8 cellular contexts compared by ENCODE assay signal in the genomic region with DNA sequence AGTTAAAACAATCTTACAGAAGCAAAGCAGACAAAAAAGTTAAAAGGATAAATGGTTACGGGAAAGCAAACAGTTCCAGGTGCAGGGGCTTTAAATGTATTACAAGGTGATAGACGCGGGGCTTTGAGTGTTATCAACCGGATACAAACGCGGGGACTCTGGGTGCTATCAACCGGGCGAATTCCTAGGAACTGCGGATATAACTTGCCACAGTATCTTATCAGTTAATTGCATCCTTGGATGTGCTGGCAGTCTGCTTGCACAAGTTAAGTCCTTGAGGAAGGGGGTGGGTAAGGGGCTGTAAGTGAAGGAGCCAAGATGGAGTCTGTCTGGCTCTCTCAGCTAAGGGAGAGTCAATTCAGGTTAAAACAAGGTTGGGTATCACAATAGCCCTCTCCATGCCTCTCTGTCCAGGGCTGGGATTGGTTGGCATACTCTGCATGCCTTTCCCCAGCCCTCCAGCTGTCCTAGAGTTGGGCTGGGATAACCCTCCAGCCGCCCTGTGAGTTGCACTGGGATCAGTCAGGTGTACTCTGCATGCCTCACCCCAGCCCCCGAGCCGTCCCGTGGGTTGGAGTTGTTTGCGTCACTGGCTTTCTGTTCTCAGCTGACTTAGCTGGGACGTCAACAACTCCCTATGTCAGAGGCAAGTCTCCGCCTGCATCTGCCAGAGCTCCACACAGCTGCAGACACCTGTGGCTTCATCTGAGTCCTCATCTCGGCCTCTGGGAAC. TPM values are rescaled to one million over a fixed set of nuclear protein-coding genes. Genes with fewer than 3 reads are reported as not detected.
DNase-seq lines count a peak whose midpoint lies in the region; ATAC-seq lines count a peak whose summit lies in the region.

No MANE protein-coding gene starts in this region.

- peak; percentile 78 for DNase-seq in activated effector memory CD4-positive, alpha-beta T cell treated with anti-CD3 and anti-CD28 coated beads, Interleukin-2, amount 50 U/mL, for 16 hours
- DNase-seq in activated effector memory CD4-positive, alpha-beta T cell treated with Interleukin-2 at 50 U/mL for 16 hours = no peak
- DNase-seq in activated CD4-positive, alpha-beta T cell treated with anti-CD3 and anti-CD28 coated beads, Interleukin-2, amount 50 U/mL, for 48 hours = peak; percentile 63 to 65
- DNase-seq in fibroblast of peridontal ligament (ENCODE audit: extremely low read depth) (peak; percentile 25), renal cortical epithelial cell (ENCODE audit: low read depth) (peak; percentile 93), T1000 (lab: John Stamatoyannopoulos, UW) (no peak), HT-29 (ENCODE audit: low spot score) (no peak)

- no peak for ATAC-seq in HG03442 (IDR thresholded peaks at IDR 0.05; ENCODE audit: unreplicated experiment)

RNA-seq across cellular contexts. Expression of a gene that starts 40.9 kb away (rescaled TPM):
- not detected in 2 replicates for total RNA-seq in renal cortical epithelial cell
- total RNA-seq in HT-29 (2014; rRNA removed; shearing (Covaris generic)) = not detected in 2 replicates

RNA-seq across cellular contexts. Expression of a gene that starts 58.3 kb away (rescaled TPM):
- 0.50 and 34.7 TPM in 2 replicates for total RNA-seq in renal cortical epithelial cell
- 78.3 and 114 TPM in 2 replicates for total RNA-seq in HT-29 (2014; rRNA removed; shearing (Covaris generic))

Comparison
In these comparisons a context has a peak if more than half of its experiments do, and no peak if none do; other contexts are left out.
1. DNase-seq: peak in activated effector memory CD4-positive, alpha-beta T cell treated with anti-CD3 and anti-CD28 coated beads, Interleukin-2, amount 50 U/mL, for 16 hours (single experiment), activated CD4-positive, alpha-beta T cell treated with anti-CD3 and anti-CD28 coated beads, Interleukin-2, amount 50 U/mL, for 48 hours (2 of 2), fibroblast of peridontal ligament (single experiment) and renal cortical epithelial cell (single experiment); none in activated effector memory CD4-positive, alpha-beta T cell treated with Interleukin-2 at 50 U/mL for 16 hours (single experiment), T1000 (single experiment) and HT-29 (single experiment).